In the genomic region with DNA sequence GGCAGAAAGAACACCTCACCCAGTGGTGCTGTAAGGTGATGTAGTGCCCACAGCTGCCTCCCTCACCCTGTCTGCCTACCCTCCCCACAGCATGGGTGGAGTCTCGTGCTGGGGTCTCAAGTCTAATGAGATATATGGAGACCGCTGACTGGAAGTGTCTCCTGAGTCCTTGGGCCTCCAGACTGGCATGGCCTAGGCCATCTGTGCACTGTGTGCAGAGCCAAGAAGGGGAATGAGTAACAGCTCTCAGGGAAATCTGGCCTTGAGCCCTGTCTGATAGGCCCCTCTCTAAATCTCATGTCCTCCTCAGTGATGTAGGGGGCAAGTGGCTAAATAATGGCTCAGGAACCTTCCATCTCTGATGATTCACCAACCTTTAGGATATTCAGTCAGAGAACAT, we compare ENCODE assay signal across 19 cellular contexts.
"Had no signal": no experiment of that assay in that cellular context is flagged by ENCODE, and none has a peak within 500 bp of the region (broad histone marks: within the 10 kb centered on the region; RNA-seq: fewer than 3 reads in every experiment).

No MANE protein-coding gene starts in this region.

- ATAC-seq: left ventricle myocardium superior; mucosa of descending colon; natural killer cell treated with Interleukin-12 subunit alpha and Interleukin-12 subunit beta and Interleukin-15 and Interleukin-18, amount 100 ng/mL, for 72 hours; pancreas had no signal

- DNase-seq: activated CD4-positive, alpha-beta memory T cell treated with anti-CD3 and anti-CD28 coated beads, Interleukin-2, amount 10 ng/mL, durations not matched to agents 7 days and 5 days; activated CD4-positive, alpha-beta T cell treated with anti-CD3 and anti-CD28 coated beads, Interleukin-2, amount 10 ng/mL, durations not matched to agents 7 days and 5 days; activated CD4-positive, CD25-positive, alpha-beta regulatory T cell treated with anti-CD3 and anti-CD28 coated beads, Interleukin-2, amount 50 U/mL, for 72 hours; activated effector memory CD4-positive, alpha-beta T cell treated with Interleukin-2 at 50 U/mL for 16 hours; activated naive CD4-positive, alpha-beta T cell treated with Interleukin-2 at 50 U/mL for 16 hours; anterior cingulate cortex; colonic mucosa; effector memory CD4-positive, alpha-beta T cell; left ventricle myocardium superior; mucosa of descending colon; nucleus accumbens; pancreas; retina; stimulated activated naive CD4-positive, alpha-beta T cell treated with Interleukin-2 at 50 U/mL for 16 hours; T-helper 2 cell; uterus had no signal

- H3K27me3 ChIP-seq: colonic mucosa, pancreas, uterus had no signal

- H3K36me3 ChIP-seq: colonic mucosa, prostate gland, uterus had no signal

- H3K4me1 ChIP-seq: colonic mucosa, pancreas, prostate gland, uterus had no signal

- H3K27ac ChIP-seq: colonic mucosa, pancreas, prostate gland, thoracic aorta, uterus had no signal

- H3K9me3 ChIP-seq: colonic mucosa, mucosa of descending colon, pancreas, prostate gland, thoracic aorta, uterus had no signal

- H3K4me3 ChIP-seq: colonic mucosa, mucosa of descending colon, pancreas, prostate gland, thoracic aorta, uterus had no signal
